Comparison of ENCODE assay signal across 1 cellular context in genomic region chr22:50396751-50397370, GRCh38.
A peak's percentile ranks its signal among the peaks of the same experiment; 100 is the strongest.
TF ChIP-seq lines count a peak whose summit lies in the region.

No MANE protein-coding gene starts in this region.

TF ChIP-seq in HepG2, 621 proteins besides CTCF, POLR2A, EP300 and RAD21 (continued from another document and continues in another):
- TF ChIP-seq GPBP1L1 (CRISPR knock-in tag; IDR thresholded peaks at IDR 0.05) (no peak), NR1H2 (CRISPR knock-in tag; IDR thresholded peaks at IDR 0.05; ENCODE audit: borderline replicate concordance, low read depth) (no peak), ZNF816 (CRISPR knock-in tag; IDR thresholded peaks at IDR 0.05; ENCODE audit: borderline replicate concordance) (no peak), ATM (IDR thresholded peaks at IDR 0.05; ENCODE audit: borderline replicate concordance) (no peak), ZNF496 (CRISPR knock-in tag; IDR thresholded peaks at IDR 0.05; ENCODE audit: insufficient replicate concordance) (no peak), HMG20B (CRISPR knock-in tag; conservative IDR thresholded peaks at IDR 0.05) (peak; percentile 96), HNF1B (CRISPR knock-in tag; IDR thresholded peaks at IDR 0.05) (peak; percentile 87), ZNF12 (CRISPR knock-in tag; IDR thresholded peaks at IDR 0.05) (no peak), SKI (IDR thresholded peaks at IDR 0.05; ENCODE audit: partially characterized antibody) (peak; percentile 79), AHR (CRISPR knock-in tag; IDR thresholded peaks at IDR 0.05) (no peak), ZNF652 (CRISPR knock-in tag; IDR thresholded peaks at IDR 0.05; ENCODE audit: borderline replicate concordance, low read depth) (no peak), HMGA1 (CRISPR knock-in tag; conservative IDR thresholded peaks at IDR 0.05) (no peak), ASH2L (IDR thresholded peaks at IDR 0.05; ENCODE audit: insufficient read length, low read depth, low read length) (peak; percentile 79), NFE2L2 (IDR thresholded peaks at IDR 0.05; ENCODE audit: low read length) (no peak), ZNF124 (CRISPR knock-in tag; IDR thresholded peaks at IDR 0.05) (no peak), RCOR2 (CRISPR knock-in tag; IDR thresholded peaks at IDR 0.05) (peak; percentile 95), MATR3 (CRISPR knock-in tag; IDR thresholded peaks at IDR 0.05) (no peak), RFXAP (CRISPR knock-in tag; IDR thresholded peaks at IDR 0.05; ENCODE audit: borderline replicate concordance) (peak; percentile 67; the same call in 1 of the 2 replicates), ZNF510 (CRISPR knock-in tag; IDR thresholded peaks at IDR 0.05; ENCODE audit: low read depth) (no peak), ZC3H4 (CRISPR knock-in tag; IDR thresholded peaks at IDR 0.05; ENCODE audit: borderline replicate concordance) (no peak), ZFP37 (CRISPR knock-in tag; IDR thresholded peaks at IDR 0.05; ENCODE audit: borderline replicate concordance) (no peak; the same call in 1 of the 2 replicates), THAP8 (CRISPR knock-in tag; IDR thresholded peaks at IDR 0.05; ENCODE audit: borderline replicate concordance) (no peak), KLF12 (CRISPR knock-in tag; IDR thresholded peaks at IDR 0.05; ENCODE audit: borderline replicate concordance) (no peak), ZNF773 (CRISPR knock-in tag; IDR thresholded peaks at IDR 0.05; ENCODE audit: borderline replicate concordance) (no peak), PAXIP1 (CRISPR knock-in tag; conservative IDR thresholded peaks at IDR 0.05) (peak; percentile 99), ZNF331 (CRISPR knock-in tag; IDR thresholded peaks at IDR 0.05) (peak; percentile 53; the same call in 1 of the 2 replicates), TOPORS (CRISPR knock-in tag; IDR thresholded peaks at IDR 0.05) (no peak), KAT7 (CRISPR knock-in tag; IDR thresholded peaks at IDR 0.05; ENCODE audit: borderline replicate concordance) (no peak), PPARG (CRISPR knock-in tag; conservative IDR thresholded peaks at IDR 0.05) (peak; percentile 84), ZNF644 (CRISPR knock-in tag; IDR thresholded peaks at IDR 0.05; ENCODE audit: low read depth) (no peak), SRSF9 (IDR thresholded peaks at IDR 0.05; ENCODE audit: borderline replicate concordance, insufficient read depth, low read depth, low read length, poor library complexity, severe bottlenecking) (no peak), TCF12 (IDR thresholded peaks at IDR 0.05) (no peak), TCF12 (CRISPR knock-in tag; IDR thresholded peaks at IDR 0.05) (peak; percentile 86; the same call in 1 of the 2 replicates), ZBTB33 (CRISPR knock-in tag; IDR thresholded peaks at IDR 0.05) (no peak), BRCA1 (CRISPR knock-in tag; IDR thresholded peaks at IDR 0.05) (no peak), ZUFSP (CRISPR knock-in tag; IDR thresholded peaks at IDR 0.05; ENCODE audit: borderline replicate concordance) (no peak), ARID4A (CRISPR knock-in tag; IDR thresholded peaks at IDR 0.05; ENCODE audit: borderline replicate concordance) (peak; percentile 73; the same call in 1 of the 2 replicates), SRSF1 (optimal IDR thresholded peaks at IDR 0.05; ENCODE audit: low read depth, low read length) (no peak), ARID2 (CRISPR knock-in tag; IDR thresholded peaks at IDR 0.05; ENCODE audit: borderline replicate concordance) (no peak), GLI4 (CRISPR knock-in tag; IDR thresholded peaks at IDR 0.05; ENCODE audit: borderline replicate concordance) (no peak), FOXC1 (CRISPR knock-in tag; IDR thresholded peaks at IDR 0.05; ENCODE audit: borderline replicate concordance) (no peak), SRF (IDR thresholded peaks at IDR 0.05; ENCODE audit: low read depth, low read length) (no peak), GFI1 (CRISPR knock-in tag; IDR thresholded peaks at IDR 0.05; ENCODE audit: borderline replicate concordance) (peak; percentile 97), HHEX (CRISPR knock-in tag; IDR thresholded peaks at IDR 0.05) (peak; percentile 99), ZFP62 (CRISPR knock-in tag; IDR thresholded peaks at IDR 0.05) (no peak), SETDB1 (CRISPR knock-in tag; IDR thresholded peaks at IDR 0.05; ENCODE audit: borderline replicate concordance) (no peak), ZNF883 (CRISPR knock-in tag; IDR thresholded peaks at IDR 0.05; ENCODE audit: not compliant biosample characterization) (no peak), CAMTA2 (CRISPR knock-in tag; IDR thresholded peaks at IDR 0.05; ENCODE audit: borderline replicate concordance) (no peak), ZNF460 (CRISPR knock-in tag; IDR thresholded peaks at IDR 0.05; ENCODE audit: borderline replicate concordance) (peak; percentile 22; the same call in 1 of the 2 replicates)
